Comparison of ENCODE assay signal across 8 cellular contexts in the genomic region with DNA sequence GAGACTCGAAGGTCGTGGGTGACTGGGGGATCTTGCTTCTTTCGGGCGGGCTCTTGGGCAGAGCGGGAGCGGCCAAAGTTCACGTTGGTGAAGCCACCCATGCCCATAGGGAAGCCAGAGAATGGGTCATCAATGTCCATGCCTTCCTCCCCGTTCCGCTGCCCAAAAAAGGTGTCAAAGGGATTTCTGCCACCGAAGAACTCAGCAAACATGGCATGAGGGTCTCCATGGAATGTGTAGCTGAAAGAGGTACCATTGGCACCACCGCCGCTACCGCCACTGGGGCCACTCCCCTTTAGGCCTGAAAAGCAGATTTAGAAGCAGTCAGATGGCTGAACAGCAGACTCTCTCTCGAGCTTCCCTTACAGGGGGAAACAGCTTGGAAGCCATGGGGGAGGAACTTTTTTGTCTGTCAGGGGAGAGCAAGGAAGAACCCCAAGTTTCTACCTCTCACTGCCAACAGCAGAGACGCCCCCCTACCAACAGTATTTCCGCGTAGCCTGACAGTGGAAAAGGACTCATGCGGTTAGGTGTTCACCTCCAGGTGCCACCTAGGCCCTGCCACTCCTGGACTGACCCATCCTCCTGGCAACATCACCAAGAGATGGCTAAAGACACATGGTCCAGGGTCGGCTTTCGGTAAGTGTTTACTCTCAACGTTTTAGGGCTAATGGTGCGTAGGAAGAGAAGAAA. TPM values are rescaled to one million over a fixed set of nuclear protein-coding genes. Genes with fewer than 3 reads are reported as not detected.
A peak's percentile ranks its signal among the peaks of the same experiment; 100 is the strongest.
DNase-seq lines count a peak whose midpoint lies in the region; ATAC-seq and TF ChIP-seq lines count a peak whose summit lies in the region.

No MANE protein-coding gene starts in this region.

- 13 to 19% (median 14%) methylated on average over 22 of the region's 22 CpGs for WGBS in ovary, 3 donors

- TF ChIP-seq CTCF in ovary (IDR thresholded peaks at IDR 0.05) = no peak

- intact Hi-C loops in ovary (cut with DNase I) (no loop called here), posterior vena cava (cut with DNase I) (no loop called here)

- no peaks in the 10 kb centered on the region for H3K36me3 ChIP-seq in ovary

- no peak for TF ChIP-seq EP300 in ovary (IDR thresholded peaks at IDR 0.05)

- H3K4me3 ChIP-seq in GM08714 (ENCODE audit: low read length) (peak overlapping the region; percentile 96), ovary (peak overlapping the region; percentile 100)

- no peak for ATAC-seq in HG03095 (IDR thresholded peaks at IDR 0.05; ENCODE audit: unreplicated experiment)

- no peaks in the 10 kb centered on the region for H3K27me3 ChIP-seq in ovary

- H3K9me3 ChIP-seq in ovary = no peaks in the 10 kb centered on the region

- TF ChIP-seq POLR2A in ovary (IDR thresholded peaks at IDR 0.05) = no peak

- peak overlapping the region; percentile 97 to 100 for H3K27ac ChIP-seq in ovary

- peaks cover 12% of the 10 kb centered on the region for H3K4me1 ChIP-seq in ovary (ENCODE audit: insufficient read depth)

- DNase-seq in RPMI7951 (ENCODE audit: low read depth) = peak; percentile 15
- peak; percentile 11 for DNase-seq in epidermal melanocyte (ENCODE audit: insufficient read length, low spot score)
- no peak for DNase-seq in ovary
- DNase-seq in posterior vena cava (ENCODE audit: low spot score) = no peak
- no peak for DNase-seq in NCI-H526 (lab: John Stamatoyannopoulos, UW)
- DNase-seq in activated CD4-positive, CD25-positive, alpha-beta regulatory T cell treated with anti-CD3 and anti-CD28 coated beads, Interleukin-2, amount 50 U/mL, for 72 hours = no peak

RNA-seq across cellular contexts. Expression of a gene that starts 1.3 kb away (rescaled TPM):
- 94.7 and 95.9 TPM in 2 replicates for total RNA-seq in RPMI7951 (2014; rRNA removed; shearing (Covaris generic))
- total RNA-seq in ovary (100 to 1,000 TPM in 3 of 7 donors, 10 to 100 TPM in 4; 53.7 to 151 (median 75.1) TPM), posterior vena cava (10 to 100 TPM; 56.2 to 63.2 TPM)
- 100 to 1,000 TPM in 1 of 2 donors, 10 to 100 TPM in 1; 52.4 to 123 TPM for polyA plus RNA-seq in ovary

RNA-seq across cellular contexts. Expression of a gene that starts 12.5 kb away (rescaled TPM):
- 82.3 and 102 TPM in 2 replicates for total RNA-seq in RPMI7951 (2014; rRNA removed; shearing (Covaris generic))
- total RNA-seq in ovary = 100 to 1,000 TPM in 2 of 7 donors, 10 to 100 TPM in 5; 22.3 to 115 (median 78.2) TPM
- 10 to 100 TPM; 92.4 to 97.4 TPM for polyA plus RNA-seq in ovary
- total RNA-seq in posterior vena cava = 10 to 100 TPM; 36.8 to 56.6 TPM

RNA-seq across cellular contexts. Expression of a gene that starts 21.0 kb away (rescaled TPM):
- total RNA-seq in RPMI7951 (2014; rRNA removed; shearing (Covaris generic)) = 47.3 and 93.1 TPM in 2 replicates
- 10 to 100 TPM; 33.7 to 64.5 (median 41.8) TPM for total RNA-seq in ovary
- polyA plus RNA-seq in ovary = 10 to 100 TPM; 14.7 to 40.9 TPM
- total RNA-seq in posterior vena cava = 10 to 100 TPM; 43.5 to 46.1 TPM

RNA-seq across cellular contexts. Expression of a gene that starts 41.7 kb away (rescaled TPM):
- total RNA-seq in RPMI7951 (2014; rRNA removed; shearing (Covaris generic)) = 0.60 TPM in 1 of 2 replicates, not detected in the other
- total RNA-seq in ovary = under 1 TPM in 3 of 7 donors, not detected in 4; 0.18 to 0.92 (median 0.32) TPM
- not detected for polyA plus RNA-seq in ovary
- 1 to 10 TPM in 1 of 2 donors, under 1 TPM in 1; 0.95 to 1.6 TPM for total RNA-seq in posterior vena cava

RNA-seq across cellular contexts. Expression of a gene that starts 55.0 kb away (rescaled TPM):
- total RNA-seq in RPMI7951 (2014; rRNA removed; shearing (Covaris generic)) = 437 and 482 TPM in 2 replicates
- total RNA-seq in ovary (100 to 1,000 TPM in 6 of 7 donors, 10 to 100 TPM in 1; 86.9 to 429 (median 143) TPM), posterior vena cava (100 to 1,000 TPM; 157 to 177 TPM)
- polyA plus RNA-seq in ovary = 100 to 1,000 TPM in 1 of 2 donors, not detected in 1; 317 TPM

Comparison
In these comparisons a context has a peak if more than half of its experiments do, and no peak if none do; other contexts are left out.
1. DNase-seq: peak in RPMI7951 (single experiment) and epidermal melanocyte (single experiment); none in ovary (0 of 5), posterior vena cava (single experiment), NCI-H526 (0 of 2) and activated CD4-positive, CD25-positive, alpha-beta regulatory T cell treated with anti-CD3 and anti-CD28 coated beads, Interleukin-2, amount 50 U/mL, for 72 hours (single experiment).